Comparison of ENCODE assay signal across 8 cellular contexts in genomic region chr19:12800873-12801465, GRCh38. TPM values are rescaled to one million over a fixed set of nuclear protein-coding genes. Genes with fewer than 3 reads are reported as not detected.
DNase-seq lines count a peak whose midpoint lies in the region; ATAC-seq and TF ChIP-seq lines count a peak whose summit lies in the region.

No MANE protein-coding gene starts in this region.

- POLR2A ChIA-PET in HCT116 (lab: Charles Lee): interaction anchor here (0.8 to 1.4 kb wide), 3 partner anchors 9 to 43 kb away, joined by 3 to 5 read pairs (median 3); partner anchors contain the start of gene JUNB

- H4K20me1 ChIP-seq in HCT116 (ENCODE audit: insufficient read depth) (no peaks in the 10 kb centered on the region), neural cell (ENCODE audit: insufficient read depth) (no peaks in the 10 kb centered on the region)

- no peak for TF ChIP-seq RAD21 in HCT116 (IDR thresholded peaks at IDR 0.05; ENCODE audit: low read depth)
- TF ChIP-seq RAD21 in neural cell (conservative IDR thresholded peaks at IDR 0.05): no peak

- ATAC-seq in HCT116 (peak; percentile 11), HG03571 (IDR thresholded peaks at IDR 0.05; ENCODE audit: unreplicated experiment) (no peak)

- no peaks in the 10 kb centered on the region for H3F3A ChIP-seq in neural cell (ENCODE audit: insufficient read depth, low read length, poor library complexity, severe bottlenecking)

- H3K27me3 ChIP-seq in HCT116 (ENCODE audit: insufficient read depth, low read length) (no peaks in the 10 kb centered on the region), neural cell (ENCODE audit: insufficient read depth, low read depth, low read length) (no peaks in the 10 kb centered on the region)

- peak overlapping the region; percentile 94 for H3K9ac ChIP-seq in HCT116 (ENCODE audit: low read length)
- peak overlapping the region; percentile 97 for H3K9ac ChIP-seq in neural cell (ENCODE audit: low read length)

- RAD21 ChIA-PET in HCT116 (lab: Charles Lee; ENCODE audit: low non-redundant PET in 1 of 2, low total read pairs in 2 of 2, uncharacterized antibody in 2 of 2, unreplicated experiment in 2 of 2): no interaction called here

- TSS peak; percentile 54 for BruUV-seq in HCT116 (replicated peaks; lab: Mats Ljungman, UMichigan)

- H3K36me3 ChIP-seq in HCT116 (ENCODE audit: control insufficient read depth in 1 of 2, insufficient read depth in 2 of 2, low read length in 2 of 2) (peaks cover 4 to 19% of the 10 kb centered on the region in 2 experiments; a peak in 3 of 4 replicates), neural cell (ENCODE audit: insufficient read depth, low read length) (no peaks in the 10 kb centered on the region)

- CTCF ChIA-PET in HCT116 (lab: Charles Lee): interaction anchor here (0.9 to 1.1 kb wide), 3 partner anchors 26 to 293 kb away, joined by 3 to 4 read pairs (median 3); partner anchors contain the start of gene HOOK2

- H2AFZ ChIP-seq in HCT116 (ENCODE audit: low read depth, low read length, poor library complexity, severe bottlenecking) (no peak overlapping the region), neural cell (ENCODE audit: low read depth, low read length) (peak overlapping the region; percentile 70)

- H3K4me3 ChIP-seq in HCT116 (replicated peaks in 1 of 2; ENCODE audit: low read depth in 1 of 2, low read length in 2 of 2) (peak overlapping the region; percentile 93 to 97), neural cell (ENCODE audit: low read length) (peak overlapping the region; percentile 95)

- DNase-seq in HCT116 (ENCODE audit: low read depth, low spot score) (no peak), erythroblast (lab: John Stamatoyannopoulos, UW) (peak; percentile 59 to 72), LoVo (ENCODE audit: low spot score) (no peak), COLO829 (ENCODE audit: low spot score) (no peak), NCI-H226 (no peak)

- no peak for TF ChIP-seq CTCF in HCT116 (IDR thresholded peaks at IDR 0.05 in 2 of 3, conservative IDR thresholded peaks at IDR 0.05 in 1 of 3; ENCODE audit: borderline replicate concordance in 1 of 3, insufficient read depth in 1 of 3, low read depth in 2 of 3, low read length in 2 of 3)
- no peak for TF ChIP-seq CTCF in VCaP (conservative IDR thresholded peaks at IDR 0.05)
- TF ChIP-seq CTCF in neural cell (IDR thresholded peaks at IDR 0.05; ENCODE audit: poor library complexity, severe bottlenecking): no peak

- no peak for TF ChIP-seq POLR2A in HCT116 (IDR thresholded peaks at IDR 0.05; ENCODE audit: borderline replicate concordance, extremely low read depth, insufficient read depth, insufficient read length)
- no peak for TF ChIP-seq POLR2A in erythroblast (IDR thresholded peaks at IDR 0.05; ENCODE audit: low read length)

- intact Hi-C loops in HCT116 (cut with micrococcal nuclease): loop anchor here (5.0 kb wide), 1 partner anchor 36 kb away; the partner anchor contains the start of gene MAST1

- H3K27ac ChIP-seq in HCT116 (ENCODE audit: low read depth, low read length): peak overlapping the region; percentile 86
- peak overlapping the region; percentile 92 for H3K27ac ChIP-seq in VCaP
- H3K27ac ChIP-seq in neural cell (ENCODE audit: low read length): peak overlapping the region; percentile 85

- H3K79me2 ChIP-seq in HCT116 (ENCODE audit: insufficient read depth, low read length) (peaks cover 25% of the 10 kb centered on the region), neural cell (replicated peaks; ENCODE audit: insufficient read depth, low read length) (peaks cover 19% of the 10 kb centered on the region)

- H3K4me1 ChIP-seq in HCT116 (ENCODE audit: control insufficient read depth in 1 of 2, insufficient read depth in 2 of 2, low read length in 2 of 2): peaks cover 17 to 40% of the 10 kb centered on the region in 2 experiments

- no peaks in the 10 kb centered on the region for H3K9me2 ChIP-seq in HCT116 (ENCODE audit: insufficient read depth)
- H3K9me2 ChIP-seq in neural cell (ENCODE audit: insufficient read depth, low read length): no peaks in the 10 kb centered on the region

- no peaks in the 10 kb centered on the region for H3K9me3 ChIP-seq in HCT116 (ENCODE audit: control insufficient read depth in 1 of 2, insufficient read depth in 1 of 2, low read depth in 1 of 2, low read length in 2 of 2)
- no peaks in the 10 kb centered on the region for H3K9me3 ChIP-seq in neural cell (ENCODE audit: low read length)

- no peak for TF ChIP-seq EP300 in neural cell (conservative IDR thresholded peaks at IDR 0.05; ENCODE audit: poor library complexity, severe bottlenecking)

- H3K4me2 ChIP-seq in HCT116 (ENCODE audit: low read length) (peak overlapping the region; percentile 100), neural cell (ENCODE audit: low read length) (peak overlapping the region; percentile 93)

TF ChIP-seq in HCT116, 20 proteins besides CTCF, POLR2A, EP300 and RAD21:
- peak; percentile 86 for TF ChIP-seq TCF7L2 (IDR thresholded peaks at IDR 0.05; ENCODE audit: borderline replicate concordance, extremely low read depth, insufficient read depth, insufficient read length)
- no peak for TF ChIP-seq ATF3 (IDR thresholded peaks at IDR 0.05)
- TF ChIP-seq MAX (IDR thresholded peaks at IDR 0.05): no peak
- no peak for TF ChIP-seq EZH2phosphoT487 (IDR thresholded peaks at IDR 0.05; ENCODE audit: borderline replicate concordance)
- no peak for TF ChIP-seq SRF (IDR thresholded peaks at IDR 0.05; ENCODE audit: low read depth)

TF ChIP-seq in neural cell, 6 proteins besides CTCF, POLR2A, EP300 and RAD21:
- TF ChIP-seq REST (IDR thresholded peaks at IDR 0.05; ENCODE audit: borderline replicate concordance): no peak
- TF ChIP-seq EZH2 (IDR thresholded peaks at IDR 0.05; ENCODE audit: borderline replicate concordance, insufficient read depth, low read length, poor library complexity, severe bottlenecking): no peak
- TF ChIP-seq MXI1 (conservative IDR thresholded peaks at IDR 0.05; ENCODE audit: poor library complexity, severe bottlenecking): no peak
- no peak for TF ChIP-seq SMC3 (conservative IDR thresholded peaks at IDR 0.05; ENCODE audit: poor library complexity)
- no peak for TF ChIP-seq TAF1 (IDR thresholded peaks at IDR 0.05; ENCODE audit: low read depth)

RNA-seq across cellular contexts. Expression of gene PRDX2, which starts 0.6 kb away (rescaled TPM):
- total RNA-seq in HCT116 (2021; ENCODE audit: unreplicated experiment): 387 TPM
- polyA plus RNA-seq in HCT116 (2012): 529 and 594 TPM in 2 replicates
- 832 and 882 TPM in 2 replicates for polyA plus RNA-seq in neural cell
- polyA minus RNA-seq in neural cell: 318 and 324 TPM in 2 replicates

RNA-seq across cellular contexts. Expression of gene THSD8, which starts 0.9 kb away (rescaled TPM):
- total RNA-seq in HCT116 (2021; ENCODE audit: unreplicated experiment): 33.3 TPM
- polyA plus RNA-seq in HCT116 (2012): 22.1 and 29.4 TPM in 2 replicates
- not detected in 2 replicates for polyA plus RNA-seq in neural cell
- polyA minus RNA-seq in neural cell: not detected in 2 replicates

RNA-seq across cellular contexts. Expression of gene RNASEH2A, which starts 5.4 kb away (rescaled TPM):
- total RNA-seq in HCT116 (2021; ENCODE audit: unreplicated experiment): 54.5 TPM
- polyA plus RNA-seq in HCT116 (2012): 71.2 and 79.4 TPM in 2 replicates
- 25.7 and 28.2 TPM in 2 replicates for polyA plus RNA-seq in neural cell
- polyA minus RNA-seq in neural cell: 14.1 and 14.8 TPM in 2 replicates

RNA-seq across cellular contexts. Expression of gene JUNB, which starts 9.7 kb away (rescaled TPM):
- total RNA-seq in HCT116 (2021; ENCODE audit: unreplicated experiment): 194 TPM
- 215 and 264 TPM in 2 replicates for polyA plus RNA-seq in HCT116 (2012)
- polyA plus RNA-seq in neural cell: 18.7 and 29.4 TPM in 2 replicates
- 14.1 and 26.8 TPM in 2 replicates for polyA minus RNA-seq in neural cell

RNA-seq across cellular contexts. Expression of gene HOOK2, which starts 25.6 kb away (rescaled TPM):
- total RNA-seq in HCT116 (2021; ENCODE audit: unreplicated experiment): 96.3 TPM
- 89.0 and 96.2 TPM in 2 replicates for polyA plus RNA-seq in HCT116 (2012)
- polyA plus RNA-seq in neural cell: 28.4 and 44.3 TPM in 2 replicates
- polyA minus RNA-seq in neural cell: 14.9 and 16.1 TPM in 2 replicates

Comparison
In these comparisons a context has a peak if more than half of its experiments do, and no peak if none do; other contexts are left out.
1. DNase-seq: peak in erythroblast (2 of 2); none in HCT116 (single experiment), LoVo (single experiment), COLO829 (single experiment) and NCI-H226 (single experiment).
2. Peak in every context shown above with its lines, with median percentiles within 50 percentile points of each other: H3K27ac ChIP-seq.